ENCODE assay signal across 8 cellular contexts in genomic region chr4:76305971-76306881, GRCh38. TPM values are rescaled to one million over a fixed set of nuclear protein-coding genes. Genes with fewer than 3 reads are reported as not detected.
A peak's percentile ranks its signal among the peaks of the same experiment; 100 is the strongest.
DNase-seq lines count a peak whose midpoint lies in the region; ATAC-seq and TF ChIP-seq lines count a peak whose summit lies in the region.

STBD1 (plus strand) TSS chr4:76306733; CDS start chr4:76306770, 37 bp downstream.

- intact Hi-C loops in Caco-2 (cut with micrococcal nuclease; ENCODE audit: unreplicated experiment) (loop anchor here (1.0 to 10.0 kb wide), 4 partner anchors 55 to 127 kb away; partner anchors contain the start of genes FAM47E and SCARB2), left ventricle myocardium inferior (cut with micrococcal nuclease) (no loop called here), ovary (cut with DNase I) (loop anchor here in 1 of 4 donors (10.0 kb wide), 1 partner anchor 111 kb away; no protein-coding TSS in a partner anchor)

- TF ChIP-seq EP300 in ovary (IDR thresholded peaks at IDR 0.05), result no peak

- H3K27ac ChIP-seq in RWPE1 (peak within 1 kb of the TSS; percentile 82), angular gyrus (ENCODE audit: low read depth, low read length) (peak within 1 kb of the TSS; percentile 29), left ventricle myocardium inferior (replicated peaks) (peak within 1 kb of the TSS; percentile 96), ovary (peak within 1 kb of the TSS; percentile 57 to 84)

- no peaks in the 10 kb centered on the region for H3K27me3 Mint-ChIP-seq in Caco-2 (ENCODE audit: insufficient read depth, unreplicated experiment)

- H3K27me3 ChIP-seq in Caco-2 (replicated peaks; ENCODE audit: control insufficient read depth, insufficient read depth, low read length), result no peaks in the 10 kb centered on the region
- peaks cover 6% of the 10 kb centered on the region for H3K27me3 ChIP-seq in left ventricle myocardium inferior (ENCODE audit: low read depth)
- H3K27me3 ChIP-seq in ovary, result no peaks in the 10 kb centered on the region

- H3K4me3 Mint-ChIP-seq in Caco-2 (ENCODE audit: unreplicated experiment), result peak within 1 kb of the TSS; percentile 90

- H3K4me1 ChIP-seq in Caco-2 (peaks cover 22% of the 10 kb centered on the region), left ventricle myocardium inferior (peaks cover 62% of the 10 kb centered on the region), ovary (ENCODE audit: insufficient read depth) (peaks cover 8% of the 10 kb centered on the region)

- H3K4me3 ChIP-seq in Caco-2 (ENCODE audit: low read depth, low read length), result peak within 1 kb of the TSS; percentile 51
- peak within 1 kb of the TSS; percentile 83 for H3K4me3 ChIP-seq in left ventricle myocardium inferior
- peak within 1 kb of the TSS; percentile 58 for H3K4me3 ChIP-seq in ovary

- 0 to 1% (median 1%) methylated on average over 71 to 85 of the region's 85 CpGs for WGBS in ovary, 3 donors

- H3K36me3 Mint-ChIP-seq in Caco-2 (ENCODE audit: insufficient read depth, unreplicated experiment), result peaks cover 12% of the 10 kb centered on the region

- POLR2A ChIA-PET in Caco-2 (lab: Charles Lee) (interaction anchor here (0.6 kb wide), 2 partner anchors 10 to 643 kb away, joined by 3 read pairs; partner anchors contain the start of gene SEPTIN11), RWPE1 (lab: Yijun Ruan, JAX; ENCODE audit: low non-redundant PET) (interaction anchor here (0.5 to 0.7 kb wide), 2 partner anchors 71 to 81 kb away, joined by 3 to 10 read pairs; no protein-coding TSS in a partner anchor)

- no peaks in the 10 kb centered on the region for H3K9me3 Mint-ChIP-seq in Caco-2 (ENCODE audit: unreplicated experiment)

- peaks cover 26% of the 10 kb centered on the region for H3K4me1 Mint-ChIP-seq in Caco-2 (ENCODE audit: low read depth, unreplicated experiment)

- TF ChIP-seq CTCF in Caco-2 (IDR thresholded peaks at IDR 0.05; ENCODE audit: insufficient read depth in 1 of 2, low read depth in 1 of 2, low read length in 1 of 2, severe bottlenecking in 1 of 2, unreplicated experiment in 1 of 2) (no peak), RWPE1 (conservative IDR thresholded peaks at IDR 0.05; ENCODE audit: low read depth) (no peak), left ventricle myocardium inferior (IDR thresholded peaks at IDR 0.05; ENCODE audit: borderline replicate concordance) (no peak), ovary (IDR thresholded peaks at IDR 0.05) (no peak)

- TSS peak; percentile 51 for BruUV-seq in Caco-2 (replicated peaks; lab: Mats Ljungman, UMichigan)

- DNase-seq in Caco-2 (peak; percentile 85 to 88), RWPE1 (ENCODE audit: low spot score) (peak; percentile 64), left ventricle myocardium inferior (peak; percentile 85), ovary (peak; percentile 60 to 80 (median 74)), NCI-H1694 (lab: John Stamatoyannopoulos, UW) (no peak)

- CTCF ChIA-PET in Caco-2 (lab: Charles Lee), result interaction anchor here (0.5 to 2.8 kb wide), 7 partner anchors 25 to 127 kb away, joined by 3 to 29 read pairs (median 4); no protein-coding TSS in a partner anchor
- CTCF ChIA-PET in RWPE1 (lab: Yijun Ruan, JAX), result interaction anchor here (0.7 to 2.6 kb wide), 4 partner anchors 12 to 127 kb away, joined by 3 to 16 read pairs (median 3); no protein-coding TSS in a partner anchor

- H3K36me3 ChIP-seq in Caco-2 (ENCODE audit: control insufficient read depth, insufficient read depth, low read length) (no peaks in the 10 kb centered on the region), left ventricle myocardium inferior (peaks cover 17% of the 10 kb centered on the region), ovary (no peaks in the 10 kb centered on the region)

- ATAC-seq in HG02885 (IDR thresholded peaks at IDR 0.05; ENCODE audit: poor library complexity, unreplicated experiment) (peak; percentile 32), GM21825 (IDR thresholded peaks at IDR 0.05; ENCODE audit: unreplicated experiment) (no peak)

- peak within 1 kb of the TSS; percentile 71 for H3K27ac Mint-ChIP-seq in Caco-2 (ENCODE audit: unreplicated experiment)

- no peaks in the 10 kb centered on the region for H3K9me3 ChIP-seq in Caco-2
- no peaks in the 10 kb centered on the region for H3K9me3 ChIP-seq in left ventricle myocardium inferior (replicated peaks)
- H3K9me3 ChIP-seq in ovary, result no peaks in the 10 kb centered on the region

- no peak for TF ChIP-seq POLR2A in ovary (IDR thresholded peaks at IDR 0.05)

RNA-seq across cellular contexts. Expression of gene STBD1, which starts in this region (rescaled TPM):
- 3.8 and 4.2 TPM in 2 replicates for total RNA-seq in Caco-2 (2022)
- 24.3 TPM for total RNA-seq in left ventricle myocardium inferior
- 1 to 10 TPM; 2.1 to 7.0 (median 4.6) TPM for total RNA-seq in ovary
- 1 to 10 TPM; 3.3 to 4.2 TPM for polyA plus RNA-seq in ovary

Comparison
In these comparisons a context has a peak if more than half of its experiments do, and no peak if none do; other contexts are left out.
1. H3K27ac ChIP-seq: peak in every context shown above with its lines; median percentile 96 in left ventricle myocardium inferior; 82 in RWPE1; 70 in ovary; 29 in angular gyrus.